Comparison of ENCODE assay signal across 13 cellular contexts in the genomic region with DNA sequence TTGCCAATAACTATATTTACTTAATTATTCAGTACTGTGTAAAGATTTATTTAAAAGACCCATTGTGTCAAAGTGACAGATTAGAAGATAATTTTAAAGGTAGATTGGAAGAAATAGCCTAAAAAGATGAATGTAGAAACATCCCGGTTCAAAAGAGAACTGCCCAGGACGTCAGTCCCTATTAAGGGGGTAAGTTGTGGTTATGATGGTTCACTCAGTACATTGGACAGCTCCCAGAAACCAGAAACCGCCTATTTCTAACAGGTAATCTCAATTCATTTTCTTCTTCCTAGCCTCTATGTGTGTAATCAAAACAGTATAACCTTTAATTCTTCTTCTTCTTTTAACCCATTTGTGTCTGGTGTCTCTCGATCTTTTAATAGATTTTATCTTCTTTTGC. TPM values are rescaled to one million over a fixed set of nuclear protein-coding genes. Genes with fewer than 3 reads are reported as not detected.
A peak's percentile ranks its signal among the peaks of the same experiment; 100 is the strongest.
DNase-seq lines count a peak whose midpoint lies in the region; ATAC-seq, FAIRE-seq and TF ChIP-seq lines count a peak whose summit lies in the region.
"Had no signal": no experiment of that assay in that cellular context is flagged by ENCODE, and none has a peak within 500 bp of the region (broad histone marks: within the 10 kb centered on the region; RNA-seq: fewer than 3 reads in every experiment).

No MANE protein-coding gene starts in this region.

- intact Hi-C loops in HCT116 (cut with micrococcal nuclease) (no loop called here), posterior vena cava (cut with DNase I) (no loop called here)
- intact Hi-C loops in naive thymus-derived CD4-positive, alpha-beta T cell (cut with micrococcal nuclease) = no loop called here

- TF ChIP-seq CTCF in HCT116 (IDR thresholded peaks at IDR 0.05 in 2 of 3, conservative IDR thresholded peaks at IDR 0.05 in 1 of 3; ENCODE audit: borderline replicate concordance in 1 of 3, insufficient read depth in 1 of 3, low read depth in 2 of 3, low read length in 2 of 3) = no peak
- no peak for TF ChIP-seq CTCF in neural progenitor cell (IDR thresholded peaks at IDR 0.05)

- DNase-seq in HCT116 (ENCODE audit: low read depth, low spot score) (no peak), NCI-H460 (ENCODE audit: extremely low read depth, low read depth) (peak; percentile 22), neural progenitor cell (ENCODE audit: low spot score) (peak; percentile 66), posterior vena cava (ENCODE audit: low spot score) (no peak)
- no peak for DNase-seq in naive thymus-derived CD4-positive, alpha-beta T cell
- DNase-seq: activated gamma-delta T cell, heart left ventricle, SIG-M5, small intestine, uterus had no signal

- ATAC-seq in HCT116 = no peak
- ATAC-seq in naive thymus-derived CD4-positive, alpha-beta T cell = no peak
- ATAC-seq in HG02610 (IDR thresholded peaks at IDR 0.05; ENCODE audit: unreplicated experiment) = no peak
- ATAC-seq: heart left ventricle had no signal

- H3K36me3 ChIP-seq in HCT116 (ENCODE audit: control insufficient read depth in 1 of 2, insufficient read depth in 2 of 2, low read length in 2 of 2) (no peaks in the 10 kb centered on the region), neural progenitor cell (no peaks in the 10 kb centered on the region)
- no peaks in the 10 kb centered on the region for H3K36me3 ChIP-seq in naive thymus-derived CD4-positive, alpha-beta T cell (ENCODE audit: control insufficient read depth in 2 of 3, insufficient read depth in 3 of 3, low read length in 3 of 3)
- H3K36me3 ChIP-seq: heart left ventricle, uterus had no signal

- no peak for TF ChIP-seq RAD21 in HCT116 (IDR thresholded peaks at IDR 0.05; ENCODE audit: low read depth)

- CTCF ChIA-PET in HCT116 (lab: Charles Lee) = no interaction called here
- CTCF ChIA-PET in naive thymus-derived CD4-positive, alpha-beta T cell (lab: Charles Lee) = no interaction called here

- H3F3A ChIP-seq in neural progenitor cell (ENCODE audit: low read depth) = peaks cover 10% of the 10 kb centered on the region

- H3K36me3 Mint-ChIP-seq in neural progenitor cell = no peaks in the 10 kb centered on the region
- peaks cover 0 to 4% (median 0%) of the 10 kb centered on the region in 5 donors for H3K36me3 Mint-ChIP-seq in naive thymus-derived CD4-positive, alpha-beta T cell

- no peak overlapping the region for H3K27ac Mint-ChIP-seq in neural progenitor cell
- no peak overlapping the region for H3K27ac Mint-ChIP-seq in naive thymus-derived CD4-positive, alpha-beta T cell

- H3K9me3 ChIP-seq in HCT116 (ENCODE audit: control insufficient read depth in 1 of 2, insufficient read depth in 1 of 2, low read depth in 1 of 2, low read length in 2 of 2) (no peaks in the 10 kb centered on the region), neural progenitor cell (ENCODE audit: low read depth) (no peaks in the 10 kb centered on the region)
- H3K9me3 ChIP-seq in naive thymus-derived CD4-positive, alpha-beta T cell (ENCODE audit: control insufficient read depth in 2 of 3, low read length in 3 of 3) = peaks cover 0 to 5% (median 0%) of the 10 kb centered on the region in 3 experiments
- H3K9me3 ChIP-seq: heart left ventricle, uterus had no signal

- no peak overlapping the region for H3K4me3 ChIP-seq in HCT116 (replicated peaks in 1 of 2; ENCODE audit: low read depth in 1 of 2, low read length in 2 of 2)
- no peak overlapping the region for H3K4me3 ChIP-seq in neural progenitor cell
- H3K4me3 ChIP-seq in naive thymus-derived CD4-positive, alpha-beta T cell (ENCODE audit: low read length) = no peak overlapping the region
- H3K4me3 ChIP-seq: heart left ventricle, uterus had no signal

- no peak overlapping the region for H3K9ac ChIP-seq in HCT116 (ENCODE audit: low read length)
- no peak overlapping the region for H3K9ac ChIP-seq in neural progenitor cell

- H3K4me1 Mint-ChIP-seq in neural progenitor cell = peaks cover 29% of the 10 kb centered on the region
- H3K4me1 Mint-ChIP-seq in naive thymus-derived CD4-positive, alpha-beta T cell = no peaks in the 10 kb centered on the region

- H2AFZ ChIP-seq in HCT116 (ENCODE audit: low read depth, low read length, poor library complexity, severe bottlenecking) (no peak overlapping the region), neural progenitor cell (replicated peaks) (no peak overlapping the region)

- RAD21 ChIA-PET in HCT116 (lab: Charles Lee; ENCODE audit: low non-redundant PET in 1 of 2, low total read pairs in 2 of 2, uncharacterized antibody in 2 of 2, unreplicated experiment in 2 of 2) = no interaction called here

- H3K9me2 ChIP-seq in HCT116 (ENCODE audit: insufficient read depth) = no peaks in the 10 kb centered on the region

- no peak for TF ChIP-seq POLR2A in HCT116 (IDR thresholded peaks at IDR 0.05; ENCODE audit: borderline replicate concordance, extremely low read depth, insufficient read depth, insufficient read length)

- H3K4me2 ChIP-seq in HCT116 (ENCODE audit: low read length) = no peak overlapping the region
- peak overlapping the region; percentile 17 for H3K4me2 ChIP-seq in neural progenitor cell

- POLR2A ChIA-PET in HCT116 (lab: Charles Lee) = no interaction called here
- POLR2A ChIA-PET in naive thymus-derived CD4-positive, alpha-beta T cell (lab: Charles Lee) = no interaction called here

- no peak overlapping the region for H3K4me3 Mint-ChIP-seq in neural progenitor cell
- H3K4me3 Mint-ChIP-seq in naive thymus-derived CD4-positive, alpha-beta T cell = no peak overlapping the region

- BruUV-seq in HCT116 (replicated peaks; lab: Mats Ljungman, UMichigan) = no TSS peak

- H3K27me3 ChIP-seq in HCT116 (ENCODE audit: insufficient read depth, low read length) (no peaks in the 10 kb centered on the region), neural progenitor cell (peaks cover 83% of the 10 kb centered on the region)
- no peaks in the 10 kb centered on the region for H3K27me3 ChIP-seq in naive thymus-derived CD4-positive, alpha-beta T cell (ENCODE audit: control insufficient read depth in 2 of 2, insufficient read depth in 2 of 2, low read length in 2 of 2)

- no peaks in the 10 kb centered on the region for H3K4me1 ChIP-seq in HCT116 (ENCODE audit: control insufficient read depth in 1 of 2, insufficient read depth in 2 of 2, low read length in 2 of 2)
- H3K4me1 ChIP-seq in neural progenitor cell = peaks cover 22% of the 10 kb centered on the region
- H3K4me1 ChIP-seq in naive thymus-derived CD4-positive, alpha-beta T cell (ENCODE audit: control insufficient read depth in 2 of 2, insufficient read depth in 2 of 2, low read length in 2 of 2) = no peaks in the 10 kb centered on the region
- H3K4me1 ChIP-seq: uterus had no signal

- peak; percentile 46 for FAIRE-seq in endometrium (lab: Jason Lieb, UNC)
- FAIRE-seq: colon, small intestine had no signal

- no peaks in the 10 kb centered on the region for H3K9me3 Mint-ChIP-seq in neural progenitor cell
- H3K9me3 Mint-ChIP-seq in naive thymus-derived CD4-positive, alpha-beta T cell = peaks cover 0 to 47% (median 9%) of the 10 kb centered on the region in 11 donors

- H4K20me1 ChIP-seq in HCT116 (ENCODE audit: insufficient read depth) = no peaks in the 10 kb centered on the region
- peaks cover 46% of the 10 kb centered on the region for H4K20me1 ChIP-seq in neural progenitor cell (ENCODE audit: low read depth)

- H3K79me2 ChIP-seq in HCT116 (ENCODE audit: insufficient read depth, low read length) (no peaks in the 10 kb centered on the region), neural progenitor cell (ENCODE audit: low read depth) (no peaks in the 10 kb centered on the region)

- peaks cover 44% of the 10 kb centered on the region for H3K27me3 Mint-ChIP-seq in neural progenitor cell (ENCODE audit: insufficient read depth, low read depth)
- peaks cover 42 to 52% (median 51%) of the 10 kb centered on the region in 5 donors for H3K27me3 Mint-ChIP-seq in naive thymus-derived CD4-positive, alpha-beta T cell

- H3K27ac ChIP-seq in HCT116 (ENCODE audit: low read depth, low read length) (no peak overlapping the region), neural progenitor cell (no peak overlapping the region)
- no peak overlapping the region for H3K27ac ChIP-seq in naive thymus-derived CD4-positive, alpha-beta T cell (ENCODE audit: low read depth, low read length)
- H3K27ac ChIP-seq: heart left ventricle, uterus had no signal

TF ChIP-seq in HCT116, 20 proteins besides CTCF, POLR2A, EP300 and RAD21 (continues in another document):
- TF ChIP-seq ELF1 (IDR thresholded peaks at IDR 0.05; ENCODE audit: borderline replicate concordance, low read depth) = no peak

RNA-seq across cellular contexts. Expression of a gene that starts 1.5 kb away (rescaled TPM):
- total RNA-seq in HCT116 (2021; ENCODE audit: unreplicated experiment) (not detected), neural progenitor cell (ENCODE audit: low replicate concordance) (not detected in 2 replicates), posterior vena cava (not detected)
- not detected in 2 replicates for polyA plus RNA-seq in HCT116 (2012)
- total RNA-seq in NCI-H460 (2014; rRNA removed; shearing (Covaris generic)) = not detected in 2 replicates
- not detected in 2 replicates for polyA plus RNA-seq in NCI-H460 (2014; cell fraction: nucleus; rRNA removed)
- total RNA-seq in naive thymus-derived CD4-positive, alpha-beta T cell = not detected
- polyA plus RNA-seq in naive thymus-derived CD4-positive, alpha-beta T cell = not detected
- total RNA-seq: heart left ventricle, uterus had no signal
- polyA plus RNA-seq: heart left ventricle, small intestine had no signal

RNA-seq across cellular contexts. Expression of a gene that starts 29.3 kb away (rescaled TPM):
- 0.86 TPM for total RNA-seq in HCT116 (2021; ENCODE audit: unreplicated experiment)
- polyA plus RNA-seq in HCT116 (2012) = 2.0 and 3.3 TPM in 2 replicates
- not detected in 2 replicates for total RNA-seq in NCI-H460 (2014; rRNA removed; shearing (Covaris generic))
- not detected in 2 replicates for polyA plus RNA-seq in NCI-H460 (2014; cell fraction: nucleus; rRNA removed)
- not detected in 2 replicates for total RNA-seq in neural progenitor cell (ENCODE audit: low replicate concordance)
- 1 to 10 TPM in 1 of 5 experiments, not detected in 4; 3.4 TPM for total RNA-seq in naive thymus-derived CD4-positive, alpha-beta T cell
- polyA plus RNA-seq in naive thymus-derived CD4-positive, alpha-beta T cell = not detected
- total RNA-seq in posterior vena cava = 1 to 10 TPM; 2.0 to 5.0 TPM

Comparison
In these comparisons a context has a peak if more than half of its experiments do, and no peak if none do; other contexts are left out.
1. DNase-seq: peak in NCI-H460 (single experiment) and neural progenitor cell (single experiment); none in HCT116 (single experiment), naive thymus-derived CD4-positive, alpha-beta T cell (0 of 9) and posterior vena cava (single experiment).